In the genomic region with DNA sequence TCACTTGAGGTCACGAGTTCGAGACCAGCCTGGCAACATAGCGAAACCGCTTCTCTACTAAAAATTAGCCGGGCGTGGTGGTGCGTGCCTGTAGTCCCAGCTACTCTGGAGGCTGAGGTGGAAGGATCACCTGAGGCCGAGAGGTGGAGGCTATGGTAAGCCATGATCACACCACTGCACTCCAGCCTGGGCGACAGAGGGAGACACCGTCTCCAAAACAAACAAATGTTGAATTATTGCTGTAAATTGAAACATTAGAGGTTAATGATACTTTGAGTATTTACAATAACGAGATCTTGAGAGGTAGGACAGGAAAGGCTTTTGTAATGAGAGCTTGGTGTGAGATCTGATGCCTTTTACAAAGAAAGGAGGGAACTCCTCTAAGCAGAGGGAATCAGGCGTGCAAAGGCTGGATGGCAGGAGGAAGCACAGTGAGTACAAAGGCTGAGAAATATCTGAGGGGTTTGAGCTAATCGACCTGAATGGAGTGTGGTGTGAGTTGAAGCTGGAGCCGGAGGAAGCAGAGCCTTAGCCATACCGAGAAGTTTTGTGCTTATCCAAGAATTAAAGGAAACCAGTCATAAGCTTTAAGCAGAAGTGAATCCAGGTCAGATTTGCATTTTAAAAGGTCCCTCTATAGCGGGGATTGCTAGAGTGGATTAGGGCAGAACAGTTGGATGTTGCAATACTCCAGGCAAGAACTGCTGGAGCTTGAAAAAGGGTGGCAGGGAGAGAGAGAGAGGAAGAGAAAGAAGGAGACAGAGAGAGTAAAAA, we compare ENCODE assay signal across 8 cellular contexts. TPM values are rescaled to one million over a fixed set of nuclear protein-coding genes. Genes with fewer than 3 reads are reported as not detected.
DNase-seq lines count a peak whose midpoint lies in the region; ATAC-seq and TF ChIP-seq lines count a peak whose summit lies in the region.

No MANE protein-coding gene starts in this region.

- H3K27me3 ChIP-seq in HUES48 (ENCODE audit: control insufficient read depth, insufficient read depth, low read length) (no peaks in the 10 kb centered on the region), endocrine pancreas (ENCODE audit: control insufficient read depth, insufficient read depth, low read length) (no peaks in the 10 kb centered on the region)

- POLR2A ChIA-PET in RWPE1 (lab: Yijun Ruan, JAX; ENCODE audit: low non-redundant PET), result no interaction called here

- peaks cover 11% of the 10 kb centered on the region for H3K4me1 ChIP-seq in HUES48 (ENCODE audit: control insufficient read depth, insufficient read depth, low read length)
- H3K4me1 ChIP-seq in endocrine pancreas (ENCODE audit: control insufficient read depth, insufficient read depth, low read length), result no peaks in the 10 kb centered on the region

- H3K36me3 Mint-ChIP-seq in CD14-positive monocyte, result peaks cover 0 to 15% of the 10 kb centered on the region in 2 donors

- H3K27ac Mint-ChIP-seq in CD14-positive monocyte, result peak overlapping the region; percentile 84 to 97 (median 95)

- H3K9me3 ChIP-seq in HUES48 (ENCODE audit: control insufficient read depth, insufficient read depth, low read length) (no peaks in the 10 kb centered on the region), endocrine pancreas (ENCODE audit: control insufficient read depth, low read length) (no peaks in the 10 kb centered on the region)

- CTCF ChIA-PET in RWPE1 (lab: Yijun Ruan, JAX), result no interaction called here

- H3K27ac ChIP-seq in HUES48 (ENCODE audit: low read depth, low read length) (peak overlapping the region; percentile 95), RWPE1 (peak overlapping the region; percentile 82)

- H3K27me3 Mint-ChIP-seq in CD14-positive monocyte (ENCODE audit: low read depth in 3 of 3), result peaks cover 0 to 2% (median 0%) of the 10 kb centered on the region in 3 donors

- H3K36me3 ChIP-seq in HUES48 (ENCODE audit: control insufficient read depth, insufficient read depth, low read length) (peaks cover 36% of the 10 kb centered on the region), endocrine pancreas (ENCODE audit: control insufficient read depth, insufficient read depth, low read length) (no peaks in the 10 kb centered on the region)

- peak overlapping the region; percentile 98 for H3K9ac ChIP-seq in HUES48 (ENCODE audit: low read depth, low read length)
- H3K9ac ChIP-seq in endocrine pancreas (ENCODE audit: control insufficient read depth, insufficient read depth, low read length), result no peak overlapping the region

- peaks cover 32% of the 10 kb centered on the region for H3K4me1 Mint-ChIP-seq in CD14-positive monocyte

- peak overlapping the region; percentile 93 to 98 for H3K4me3 Mint-ChIP-seq in CD14-positive monocyte

- TF ChIP-seq CTCF in CD14-positive monocyte (IDR thresholded peaks at IDR 0.05), result no peak
- TF ChIP-seq CTCF in RWPE1 (conservative IDR thresholded peaks at IDR 0.05; ENCODE audit: low read depth), result no peak

- DNase-seq in CD14-positive monocyte (ENCODE audit: low spot score), result no peak
- no peak for DNase-seq in RWPE1 (ENCODE audit: low spot score)
- peak; percentile 12 for DNase-seq in myocyte (ENCODE audit: low read depth)
- no peak for DNase-seq in effector CD4-positive, alpha-beta T cell
- no peak for DNase-seq in AG20443 (ENCODE audit: low spot score)

- ATAC-seq in GM18519 (IDR thresholded peaks at IDR 0.05; ENCODE audit: low FRiP score, unreplicated experiment), result no peak

- peak overlapping the region; percentile 100 for H3K4me3 ChIP-seq in HUES48 (ENCODE audit: low read depth, low read length)
- peak overlapping the region; percentile 91 for H3K4me3 ChIP-seq in endocrine pancreas (ENCODE audit: control insufficient read depth, insufficient read depth, low read length)

- intact Hi-C loops in CD14-positive monocyte (cut with micrococcal nuclease), result loop anchor here (2.0 to 5.0 kb wide), 2 partner anchors 13 to 66 kb away; partner anchors contain the start of genes ITFG2 (in 2 of the 2) and TULP3 (in 1 of the 2)

- H3K9me3 Mint-ChIP-seq in CD14-positive monocyte, result no peaks in the 10 kb centered on the region

RNA-seq across cellular contexts. Expression of gene RHNO1, which starts 1.1 kb away (rescaled TPM):
- polyA plus RNA-seq in CD14-positive monocyte, result 10 to 100 TPM; 19.8 to 24.7 TPM
- 23.2 and 24.3 TPM in 2 replicates for total RNA-seq in myocyte
- 23.0 TPM for polyA plus RNA-seq in myocyte (2012)

RNA-seq across cellular contexts. Expression of gene FOXM1, which starts 1.2 kb away (rescaled TPM):
- not detected for polyA plus RNA-seq in CD14-positive monocyte
- 0.94 and 1.3 TPM in 2 replicates for total RNA-seq in myocyte
- polyA plus RNA-seq in myocyte (2012), result 1.5 TPM

RNA-seq across cellular contexts. Expression of gene TULP3, which starts 12.5 kb away (rescaled TPM):
- polyA plus RNA-seq in CD14-positive monocyte, result 1 to 10 TPM; 1.7 to 2.3 TPM
- total RNA-seq in myocyte, result 35.0 and 39.3 TPM in 2 replicates
- 30.4 TPM for polyA plus RNA-seq in myocyte (2012)

RNA-seq across cellular contexts. Expression of gene TEX52, which starts 21.3 kb away (rescaled TPM):
- not detected for polyA plus RNA-seq in CD14-positive monocyte
- not detected in 2 replicates for total RNA-seq in myocyte
- polyA plus RNA-seq in myocyte (2012), result 0.97 TPM

RNA-seq across cellular contexts. Expression of gene NRIP2, which starts 43.3 kb away (rescaled TPM):
- polyA plus RNA-seq in CD14-positive monocyte, result under 1 TPM; 0.19 to 0.24 TPM
- 0.64 and 2.1 TPM in 2 replicates for total RNA-seq in myocyte
- polyA plus RNA-seq in myocyte (2012), result 1.0 TPM
